In the genomic region with DNA sequence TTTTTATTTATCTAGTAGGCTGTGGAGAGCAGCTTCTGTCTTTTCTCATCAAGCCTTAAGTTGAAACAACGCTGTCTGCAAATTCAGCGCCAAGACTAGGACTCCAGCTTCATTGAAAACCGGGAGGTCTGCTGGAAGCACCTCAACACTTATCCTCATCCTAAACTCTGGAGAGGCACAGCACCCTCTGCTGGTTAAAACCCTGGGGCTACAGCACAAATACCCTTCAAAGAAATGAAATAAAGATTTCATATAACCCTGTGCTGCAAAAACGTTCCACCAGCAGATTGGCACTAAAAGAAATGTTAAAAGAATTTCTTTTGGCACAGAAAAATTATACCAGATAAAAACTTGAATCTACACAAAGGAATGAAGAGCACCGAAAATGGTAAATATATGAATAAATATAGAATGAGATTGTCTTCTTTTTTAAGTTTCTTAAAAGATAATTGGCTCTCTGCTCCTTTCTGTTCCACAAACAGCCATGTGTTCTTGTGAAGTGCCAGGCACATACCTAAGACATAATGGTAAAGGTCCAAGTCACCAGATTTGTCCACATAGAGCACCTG, we compare ENCODE assay signal across 8 cellular contexts.
A peak's percentile ranks its signal among the peaks of the same experiment; 100 is the strongest.
DNase-seq lines count a peak whose midpoint lies in the region; ATAC-seq, FAIRE-seq and TF ChIP-seq lines count a peak whose summit lies in the region.

No MANE protein-coding gene starts in this region.

- DNase-seq in DMS53 treated with DMSO at 0.1 percent for 48 hours (lab: John Stamatoyannopoulos, UW; ENCODE audit: unreplicated experiment) (peak; percentile 5), KG1 (lab: John Stamatoyannopoulos, UW) (peak; percentile 9), WERI-Rb-1 (peak; percentile 76), cardiac fibroblast (ENCODE audit: low read depth in 2 of 2) (peak; percentile 20 to 76), mesenchymal stem cell (peak; percentile 6), RCC 7860 (ENCODE audit: low spot score) (no peak), NCI-H187 (lab: John Stamatoyannopoulos, UW) (no peak)
- peak; percentile 29 to 43 for DNase-seq in stimulated activated naive CD8-positive, alpha-beta T cell treated with anti-CD3 and anti-CD28 coated beads, Interleukin-15, amount 100 ng/mL, for 72 hours

- H3K4me3 ChIP-seq in WERI-Rb-1 (ENCODE audit: low read depth, low read length), result no peak overlapping the region
- no peak overlapping the region for H3K4me3 ChIP-seq in cardiac fibroblast (replicated peaks in 1 of 2; ENCODE audit: low read depth in 2 of 2, low read length in 2 of 2)
- H3K4me3 ChIP-seq in mesenchymal stem cell (ENCODE audit: insufficient read depth in 1 of 2, low read depth in 1 of 2, low read length in 2 of 2), result no peak overlapping the region

- no peak overlapping the region for H2BK5ac ChIP-seq in mesenchymal stem cell (ENCODE audit: low read depth, low read length, poor library complexity, severe bottlenecking)

- no peak overlapping the region for H2BK12ac ChIP-seq in mesenchymal stem cell (ENCODE audit: low read length in 2 of 2)

- no peak overlapping the region for H3K14ac ChIP-seq in mesenchymal stem cell (ENCODE audit: low read length in 2 of 2)

- H3K4me1 Mint-ChIP-seq in stimulated activated naive CD8-positive, alpha-beta T cell treated with anti-CD3 and anti-CD28 coated beads, Interleukin-15, amount 100 ng/mL, for 72 hours, result no peaks in the 10 kb centered on the region

- TF ChIP-seq CTCF in WERI-Rb-1 (IDR thresholded peaks at IDR 0.05; ENCODE audit: low read depth, low read length) (peak; percentile 60), cardiac fibroblast (IDR thresholded peaks at IDR 0.05; ENCODE audit: low read depth, low read length) (peak; percentile 75)

- no peak overlapping the region for H3K18ac ChIP-seq in mesenchymal stem cell (ENCODE audit: low read depth in 1 of 2, low read length in 2 of 2)

- WGBS in mesenchymal stem cell, result 51% methylated on average over 3 of the region's 5 CpGs

- no peak overlapping the region for H3K4me3 Mint-ChIP-seq in stimulated activated naive CD8-positive, alpha-beta T cell treated with anti-CD3 and anti-CD28 coated beads, Interleukin-15, amount 100 ng/mL, for 72 hours

- no peak overlapping the region for H4K8ac ChIP-seq in mesenchymal stem cell (ENCODE audit: low read length)

- H3K27ac ChIP-seq in WERI-Rb-1 (no peak overlapping the region), mesenchymal stem cell (ENCODE audit: low read length, poor library complexity, severe bottlenecking) (no peak overlapping the region)

- no peak overlapping the region for H2BK120ac ChIP-seq in mesenchymal stem cell (ENCODE audit: low read depth, low read length)

- FAIRE-seq in RCC 7860 (lab: Jason Lieb, UNC), result no peak

- no peak overlapping the region for H3K27ac Mint-ChIP-seq in stimulated activated naive CD8-positive, alpha-beta T cell treated with anti-CD3 and anti-CD28 coated beads, Interleukin-15, amount 100 ng/mL, for 72 hours

- no peak overlapping the region for H4K91ac ChIP-seq in mesenchymal stem cell (ENCODE audit: low read length)

- H3K9me3 ChIP-seq in WERI-Rb-1 (ENCODE audit: severe bottlenecking) (peaks cover under 1% of the 10 kb centered on the region), mesenchymal stem cell (ENCODE audit: control insufficient read depth, low read length) (no peaks in the 10 kb centered on the region)

- H3K4me1 ChIP-seq in mesenchymal stem cell (ENCODE audit: control insufficient read depth, insufficient read depth, low read depth, low read length), result no peaks in the 10 kb centered on the region

- H3K79me1 ChIP-seq in mesenchymal stem cell (replicated peaks; ENCODE audit: low read length, poor library complexity, severe bottlenecking), result no peaks in the 10 kb centered on the region

- no peaks in the 10 kb centered on the region for H3K27me3 Mint-ChIP-seq in stimulated activated naive CD8-positive, alpha-beta T cell treated with anti-CD3 and anti-CD28 coated beads, Interleukin-15, amount 100 ng/mL, for 72 hours

- ATAC-seq in stimulated activated naive CD8-positive, alpha-beta T cell treated with anti-CD3 and anti-CD28 coated beads, Interleukin-15, amount 100 ng/mL, for 72 hours, result no peak

- H3K9ac ChIP-seq in mesenchymal stem cell (ENCODE audit: low read length), result no peak overlapping the region

- no peaks in the 10 kb centered on the region for H3K27me3 ChIP-seq in WERI-Rb-1 (ENCODE audit: insufficient read depth, low read depth, severe bottlenecking)
- no peaks in the 10 kb centered on the region for H3K27me3 ChIP-seq in mesenchymal stem cell (ENCODE audit: control insufficient read depth in 1 of 2, insufficient read depth in 1 of 2, low read length in 2 of 2)

- peaks cover 0 to 5% of the 10 kb centered on the region in 2 donors for H3K9me3 Mint-ChIP-seq in stimulated activated naive CD8-positive, alpha-beta T cell treated with anti-CD3 and anti-CD28 coated beads, Interleukin-15, amount 100 ng/mL, for 72 hours

- H2AFZ ChIP-seq in mesenchymal stem cell (ENCODE audit: low read depth, low read length), result no peak overlapping the region

- no peak overlapping the region for H3K4me2 ChIP-seq in mesenchymal stem cell (ENCODE audit: low read length, poor library complexity, severe bottlenecking)

- H3K36me3 ChIP-seq in WERI-Rb-1 (no peaks in the 10 kb centered on the region), mesenchymal stem cell (ENCODE audit: control insufficient read depth in 1 of 2, insufficient read depth in 2 of 2, low read depth in 1 of 2, low read length in 2 of 2) (no peaks in the 10 kb centered on the region)

- no peak overlapping the region for H2AK5ac ChIP-seq in mesenchymal stem cell (ENCODE audit: low read length, severe bottlenecking)

- H2BK15ac ChIP-seq in mesenchymal stem cell (ENCODE audit: low read depth, poor library complexity, severe bottlenecking), result no peak overlapping the region

- no peak overlapping the region for H3K4ac ChIP-seq in mesenchymal stem cell (ENCODE audit: low read depth in 1 of 2, low read length in 2 of 2)

- no peak overlapping the region for H3K23ac ChIP-seq in mesenchymal stem cell (ENCODE audit: low read length in 2 of 2)

Comparison
In these comparisons a context has a peak if more than half of its experiments do, and no peak if none do; other contexts are left out.
1. DNase-seq: peak in DMS53 treated with DMSO at 0.1 percent for 48 hours (single experiment), KG1 (single experiment), WERI-Rb-1 (single experiment), cardiac fibroblast (2 of 2), mesenchymal stem cell (single experiment) and stimulated activated naive CD8-positive, alpha-beta T cell treated with anti-CD3 and anti-CD28 coated beads, Interleukin-15, amount 100 ng/mL, for 72 hours (2 of 2); none in RCC 7860 (single experiment) and NCI-H187 (0 of 2).